2 cellular contexts compared by ENCODE assay signal in the genomic region with DNA sequence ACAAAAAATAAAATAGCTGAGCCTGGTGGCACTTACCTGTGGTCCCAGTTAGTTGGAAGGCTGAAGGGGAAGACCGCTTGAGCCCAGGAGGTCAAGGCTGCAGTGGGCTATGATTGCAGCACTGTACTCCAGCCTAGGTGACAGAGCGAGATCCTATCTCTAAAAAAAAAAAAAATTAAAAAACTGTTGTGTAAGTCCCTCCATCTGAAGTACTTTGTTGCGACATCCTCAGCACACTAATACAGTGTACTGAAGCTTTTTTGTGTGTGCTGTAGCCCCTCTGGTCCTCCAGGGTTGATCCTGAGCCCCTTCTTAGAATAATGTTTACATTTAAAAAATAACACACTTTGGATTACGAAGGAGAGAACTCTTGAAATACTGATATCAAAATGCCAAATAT.
TF ChIP-seq lines count a peak whose summit lies in the region.

No MANE protein-coding gene starts in this region.

TF ChIP-seq in IMR-90, 13 proteins besides CTCF, POLR2A, EP300 and RAD21:
- TF ChIP-seq CEBPB (IDR thresholded peaks at IDR 0.05; ENCODE audit: low read depth, low read length) (peak; percentile 93), FOS (IDR thresholded peaks at IDR 0.05; ENCODE audit: low read depth, low read length) (no peak)

TF ChIP-seq in SK-N-SH, 30 proteins besides CTCF, POLR2A, EP300 and RAD21:
- TF ChIP-seq GABPA (IDR thresholded peaks at IDR 0.05; ENCODE audit: low read depth): no peak
- TF ChIP-seq MEF2A (IDR thresholded peaks at IDR 0.05; ENCODE audit: borderline replicate concordance, low read depth): no peak
- TF ChIP-seq SMC3 (IDR thresholded peaks at IDR 0.05; ENCODE audit: low read depth, low read length): no peak
- no peak for TF ChIP-seq FOXM1 (IDR thresholded peaks at IDR 0.05; ENCODE audit: low read depth)
- no peak for TF ChIP-seq FOXJ3 (CRISPR knock-in tag; IDR thresholded peaks at IDR 0.05)
- TF ChIP-seq POLR2AphosphoS5 (IDR thresholded peaks at IDR 0.05; ENCODE audit: low read depth, low read length): no peak
- TF ChIP-seq TCF12 (IDR thresholded peaks at IDR 0.05): no peak
- no peak for TF ChIP-seq RCOR1 (IDR thresholded peaks at IDR 0.05; ENCODE audit: low read length)
- TF ChIP-seq NRF1 (IDR thresholded peaks at IDR 0.05; ENCODE audit: low read depth, low read length): no peak
- no peak for TF ChIP-seq RFX5 (IDR thresholded peaks at IDR 0.05; ENCODE audit: low read length)
- TF ChIP-seq NFIC (IDR thresholded peaks at IDR 0.05; ENCODE audit: borderline replicate concordance): no peak
- TF ChIP-seq, protein P1, sequence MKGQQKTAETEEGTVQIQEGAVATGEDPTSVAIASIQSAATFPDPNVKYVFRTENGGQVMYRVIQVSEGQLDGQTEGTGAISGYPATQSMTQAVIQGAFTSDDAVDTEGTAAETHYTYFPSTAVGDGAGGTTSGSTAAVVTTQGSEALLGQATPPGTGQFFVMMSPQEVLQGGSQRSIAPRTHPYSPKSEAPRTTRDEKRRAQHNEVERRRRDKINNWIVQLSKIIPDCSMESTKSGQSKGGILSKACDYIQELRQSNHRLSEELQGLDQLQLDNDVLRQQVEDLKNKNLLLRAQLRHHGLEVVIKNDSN (IDR thresholded peaks at IDR 0.05; ENCODE audit: borderline replicate concordance, low read depth): no peak
- no peak for TF ChIP-seq GATA2 (CRISPR knock-in tag; IDR thresholded peaks at IDR 0.05)
- TF ChIP-seq, protein P2, sequence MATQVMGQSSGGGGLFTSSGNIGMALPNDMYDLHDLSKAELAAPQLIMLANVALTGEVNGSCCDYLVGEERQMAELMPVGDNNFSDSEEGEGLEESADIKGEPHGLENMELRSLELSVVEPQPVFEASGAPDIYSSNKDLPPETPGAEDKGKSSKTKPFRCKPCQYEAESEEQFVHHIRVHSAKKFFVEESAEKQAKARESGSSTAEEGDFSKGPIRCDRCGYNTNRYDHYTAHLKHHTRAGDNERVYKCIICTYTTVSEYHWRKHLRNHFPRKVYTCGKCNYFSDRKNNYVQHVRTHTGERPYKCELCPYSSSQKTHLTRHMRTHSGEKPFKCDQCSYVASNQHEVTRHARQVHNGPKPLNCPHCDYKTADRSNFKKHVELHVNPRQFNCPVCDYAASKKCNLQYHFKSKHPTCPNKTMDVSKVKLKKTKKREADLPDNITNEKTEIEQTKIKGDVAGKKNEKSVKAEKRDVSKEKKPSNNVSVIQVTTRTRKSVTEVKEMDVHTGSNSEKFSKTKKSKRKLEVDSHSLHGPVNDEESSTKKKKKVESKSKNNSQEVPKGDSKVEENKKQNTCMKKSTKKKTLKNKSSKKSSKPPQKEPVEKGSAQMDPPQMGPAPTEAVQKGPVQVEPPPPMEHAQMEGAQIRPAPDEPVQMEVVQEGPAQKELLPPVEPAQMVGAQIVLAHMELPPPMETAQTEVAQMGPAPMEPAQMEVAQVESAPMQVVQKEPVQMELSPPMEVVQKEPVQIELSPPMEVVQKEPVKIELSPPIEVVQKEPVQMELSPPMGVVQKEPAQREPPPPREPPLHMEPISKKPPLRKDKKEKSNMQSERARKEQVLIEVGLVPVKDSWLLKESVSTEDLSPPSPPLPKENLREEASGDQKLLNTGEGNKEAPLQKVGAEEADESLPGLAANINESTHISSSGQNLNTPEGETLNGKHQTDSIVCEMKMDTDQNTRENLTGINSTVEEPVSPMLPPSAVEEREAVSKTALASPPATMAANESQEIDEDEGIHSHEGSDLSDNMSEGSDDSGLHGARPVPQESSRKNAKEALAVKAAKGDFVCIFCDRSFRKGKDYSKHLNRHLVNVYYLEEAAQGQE (IDR thresholded peaks at IDR 0.05; ENCODE audit: low read depth, low read length): no peak
- TF ChIP-seq YY1 (IDR thresholded peaks at IDR 0.05; ENCODE audit: low read depth): no peak
- no peak for TF ChIP-seq MXI1 (IDR thresholded peaks at IDR 0.05; ENCODE audit: low read depth, low read length)
TF ChIP-seq in SK-N-SH: peak in this region for 0.
